Comparison of ENCODE assay signal across 12 cellular contexts in genomic region chr10:44911081-44911540, GRCh38. TPM values are rescaled to one million over a fixed set of nuclear protein-coding genes. Genes with fewer than 3 reads are reported as not detected.
DNase-seq lines count a peak whose midpoint lies in the region; ATAC-seq and TF ChIP-seq lines count a peak whose summit lies in the region.
"Had no signal": no experiment of that assay in that cellular context is flagged by ENCODE, and none has a peak within 500 bp of the region (broad histone marks: within the 10 kb centered on the region; RNA-seq: fewer than 3 reads in every experiment).

Gene TMEM72 (plus strand): TSS chr10:44911337. CDS start chr10:44911513, 176 bp downstream.

- H3K36me3 ChIP-seq in SK-N-SH (replicated peaks in 1 of 2; ENCODE audit: control insufficient read depth in 1 of 2, insufficient read depth in 2 of 2, low read length in 1 of 2) (no peaks in the 10 kb centered on the region), gastrocnemius medialis (no peaks in the 10 kb centered on the region)

- H3K4me1 ChIP-seq in SK-N-SH (ENCODE audit: control insufficient read depth in 1 of 2, insufficient read depth in 2 of 2, low read depth in 1 of 2, low read length in 1 of 2) (peaks cover 0 to 6% of the 10 kb centered on the region in 2 experiments; a peak in 1 of 4 replicates), gastrocnemius medialis (peaks cover 15 to 21% of the 10 kb centered on the region in 2 donors)

- no peak for TF ChIP-seq EP300 in SK-N-SH (IDR thresholded peaks at IDR 0.05; ENCODE audit: borderline replicate concordance in 1 of 2, low read depth in 1 of 2, low read length in 1 of 2)

- intact Hi-C loops in gastrocnemius medialis (cut with DNase I; ENCODE audit: low total_unique reads), result no loop called here

- H3F3A ChIP-seq in SK-N-SH (replicated peaks; ENCODE audit: insufficient read depth), result no peaks in the 10 kb centered on the region

- TF ChIP-seq RAD21 in SK-N-SH (IDR thresholded peaks at IDR 0.05; ENCODE audit: low read length), result no peak

- H3K9me3 ChIP-seq in SK-N-SH (no peaks in the 10 kb centered on the region), gastrocnemius medialis (no peaks in the 10 kb centered on the region)

- no peaks in the 10 kb centered on the region for H3K9me2 ChIP-seq in SK-N-SH

- in situ Hi-C loops in gastrocnemius medialis (cut with MboI; ENCODE audit: low sequenced_read_pairs in 4 of 4), result no loop called here

- POLR2A ChIA-PET in SK-N-SH (lab: Yijun Ruan, JAX), result no interaction called here

- no peaks in the 10 kb centered on the region for H3K79me2 ChIP-seq in SK-N-SH (ENCODE audit: insufficient read depth)

- CTCF ChIA-PET in SK-N-SH (lab: Yijun Ruan, JAX), result interaction anchor here (1.1 to 5.4 kb wide), 2 partner anchors 9 to 22 kb away, joined by 3 to 20 read pairs; no protein-coding TSS in a partner anchor

- H3K27me3 ChIP-seq in SK-N-SH (ENCODE audit: insufficient read depth), result peaks cover 79% of the 10 kb centered on the region
- no peaks in the 10 kb centered on the region for H3K27me3 ChIP-seq in gastrocnemius medialis

- no peak for ATAC-seq in gastrocnemius medialis

- DNase-seq in HK-2 (ENCODE audit: unreplicated experiment), result peak; percentile 84
- peak; percentile 27 for DNase-seq in SK-N-SH
- peak; percentile 89 for DNase-seq in islet precursor cell
- peak; percentile 56 for DNase-seq in retina
- DNase-seq in gastrocnemius medialis, result no peak
- DNase-seq in NCI-H2029 treated with DMSO at 0.1 percent for 48 hours (lab: John Stamatoyannopoulos, UW), result no peak
- no peak for DNase-seq in UCSD-AML1 (lab: John Stamatoyannopoulos, UW; ENCODE audit: unreplicated experiment)
- DNase-seq: activated CD8-positive, alpha-beta memory T cell treated with anti-CD3 and anti-CD28 coated beads, Interleukin-2, amount 50 U/mL, for 48 hours; naive B cell; NCI-H2171 treated with DMSO at 0.1 percent for 48 hours; stimulated activated CD4-positive, alpha-beta T cell treated with anti-CD3 and anti-CD28 coated beads, Interleukin-1b, Interleukin-23, amount 100 ng/mL, for 48 hours had no signal

- no peaks in the 10 kb centered on the region for H4K20me1 ChIP-seq in SK-N-SH (ENCODE audit: insufficient read depth)

- TF ChIP-seq POLR2A in gastrocnemius medialis (IDR thresholded peaks at IDR 0.05), result no peak

- no peak for TF ChIP-seq CTCF in SK-N-SH (IDR thresholded peaks at IDR 0.05)
- no peak for TF ChIP-seq CTCF in gastrocnemius medialis (IDR thresholded peaks at IDR 0.05 in 4 of 5, conservative IDR thresholded peaks at IDR 0.05 in 1 of 5)

- no peak within 1 kb of the TSS for H2AFZ ChIP-seq in SK-N-SH (ENCODE audit: low read depth)

- no peak within 1 kb of the TSS for H3K4me2 ChIP-seq in SK-N-SH

- H3K9ac ChIP-seq in SK-N-SH, result no peak within 1 kb of the TSS

- H3K27ac ChIP-seq in SK-N-SH (ENCODE audit: low read depth in 2 of 2, low read length in 1 of 2) (no peak within 1 kb of the TSS), gastrocnemius medialis (no peak within 1 kb of the TSS)

- H3K4me3 ChIP-seq in SK-N-SH (ENCODE audit: low read depth in 2 of 2, low read length in 1 of 2) (no peak within 1 kb of the TSS), gastrocnemius medialis (no peak within 1 kb of the TSS)

- WGBS in SK-N-SH (ENCODE audit: low lambda C conversion rate), result 8% methylated on average over 6 of the region's 12 CpGs

TF ChIP-seq in SK-N-SH, 30 proteins besides CTCF, POLR2A, EP300 and RAD21:
- TF ChIP-seq MXI1 (IDR thresholded peaks at IDR 0.05; ENCODE audit: low read depth, low read length) (no peak), MAX (IDR thresholded peaks at IDR 0.05; ENCODE audit: low read depth) (no peak), RXRA (IDR thresholded peaks at IDR 0.05; ENCODE audit: borderline replicate concordance, low read depth) (no peak), SIN3A (IDR thresholded peaks at IDR 0.05; ENCODE audit: borderline replicate concordance, low read depth, low read length) (no peak), RFX5 (IDR thresholded peaks at IDR 0.05; ENCODE audit: low read length) (no peak), POLR2AphosphoS5 (IDR thresholded peaks at IDR 0.05; ENCODE audit: low read depth, low read length) (no peak), PBX3 (IDR thresholded peaks at IDR 0.05) (no peak), CHD2 (IDR thresholded peaks at IDR 0.05; ENCODE audit: low read length, partially characterized antibody) (no peak), FOXM1 (IDR thresholded peaks at IDR 0.05; ENCODE audit: low read depth) (no peak), GATA2 (CRISPR knock-in tag; IDR thresholded peaks at IDR 0.05) (no peak), SMC3 (IDR thresholded peaks at IDR 0.05; ENCODE audit: low read depth, low read length) (no peak), YY1 (IDR thresholded peaks at IDR 0.05; ENCODE audit: low read depth) (no peak), ELF1 (IDR thresholded peaks at IDR 0.05) (no peak)

RNA-seq across cellular contexts. Expression of gene TMEM72, which starts in this region (rescaled TPM):
- not detected in 2 replicates for polyA plus RNA-seq in SK-N-SH (2012; rRNA removed)
- polyA plus RNA-seq in SK-N-SH (2012; cell fraction: cytosol; rRNA removed), result not detected in 2 replicates
- not detected in 2 replicates for polyA plus RNA-seq in SK-N-SH (2012; cell fraction: nucleus; rRNA removed)
- not detected for total RNA-seq in gastrocnemius medialis
- total RNA-seq: bronchial epithelial cell had no signal

Comparison
In these comparisons a context has a peak if more than half of its experiments do, and no peak if none do; other contexts are left out.
1. Peak in DNase-seq in SK-N-SH; RNA of the gene not detected or under 1 TPM.
2. DNase-seq: peak in HK-2 (single experiment), islet precursor cell (single experiment) and retina (single experiment); none in gastrocnemius medialis (0 of 2), NCI-H2029 treated with DMSO at 0.1 percent for 48 hours (single experiment) and UCSD-AML1 (single experiment).